In genomic region chr12:108691154-108691994, GRCh38 we compare ENCODE assay signal across 8 cellular contexts. TPM values are rescaled to one million over a fixed set of nuclear protein-coding genes. Genes with fewer than 3 reads are reported as not detected.
A peak's percentile ranks its signal among the peaks of the same experiment; 100 is the strongest.
DNase-seq lines count a peak whose midpoint lies in the region; ATAC-seq and TF ChIP-seq lines count a peak whose summit lies in the region.

No MANE protein-coding gene starts in this region.

- peak in 1 of 3 experiments; percentile 28; a peak in 3 of 6 replicates for TF ChIP-seq CTCF in HCT116 (IDR thresholded peaks at IDR 0.05 in 2 of 3, conservative IDR thresholded peaks at IDR 0.05 in 1 of 3; ENCODE audit: borderline replicate concordance in 1 of 3, insufficient read depth in 1 of 3, low read depth in 2 of 3, low read length in 2 of 3)
- peak in 2 of 3 experiments; percentile 61 to 62 for TF ChIP-seq CTCF in testis (IDR thresholded peaks at IDR 0.05)

- peak; percentile 96 for ATAC-seq in HCT116

- POLR2A ChIA-PET in HCT116 (lab: Charles Lee) = interaction anchor here (0.8 to 1.0 kb wide), 2 partner anchors 13 to 42 kb away, joined by 3 to 6 read pairs; no protein-coding TSS in a partner anchor

- WGBS in testis, 2 donors = 24 to 29% methylated on average over 13 of the region's 13 CpGs

- peak; percentile 77 for DNase-seq in GF-D8 (lab: John Stamatoyannopoulos, UW)
- DNase-seq in HCT116 (ENCODE audit: low read depth, low spot score) = peak; percentile 86
- DNase-seq in MV-4-11 (lab: John Stamatoyannopoulos, UW) = peak; percentile 94
- DNase-seq in SK-N-DZ (ENCODE audit: low spot score) = peak; percentile 99
- peak; percentile 78 for DNase-seq in activated naive CD4-positive, alpha-beta T cell treated with anti-CD3 and anti-CD28 coated beads, Interleukin-2, amount 50 U/mL, for 16 hours
- DNase-seq in globus pallidus (ENCODE audit: low spot score) = peak; percentile 99
- peak; percentile 96 for DNase-seq in occipital lobe (lab: John Stamatoyannopoulos, UW)
- peak; percentile 95 for DNase-seq in testis

- H3K4me3 ChIP-seq in HCT116 (replicated peaks in 1 of 2; ENCODE audit: low read depth in 1 of 2, low read length in 2 of 2) (peak overlapping the region in 1 of 2 experiments; percentile 18; a peak in 1 of 4 replicates), testis (no peak overlapping the region)

- H3K27ac ChIP-seq in HCT116 (ENCODE audit: low read depth, low read length) (peak overlapping the region; percentile 24; the same call in 1 of the 2 replicates), testis (peak overlapping the region; percentile 85 to 91)

- H3K4me2 ChIP-seq in HCT116 (ENCODE audit: low read length) = peak overlapping the region; percentile 65

- no peaks in the 10 kb centered on the region for H3K27me3 ChIP-seq in HCT116 (ENCODE audit: insufficient read depth, low read length)
- H3K27me3 ChIP-seq in testis = no peaks in the 10 kb centered on the region

- peaks cover 5% of the 10 kb centered on the region; the same call in 1 of the 2 replicates for H4K20me1 ChIP-seq in HCT116 (ENCODE audit: insufficient read depth)

- H3K9me3 ChIP-seq in HCT116 (ENCODE audit: control insufficient read depth in 1 of 2, insufficient read depth in 1 of 2, low read depth in 1 of 2, low read length in 2 of 2) (no peaks in the 10 kb centered on the region), testis (no peaks in the 10 kb centered on the region)

- H3K4me1 ChIP-seq in HCT116 (ENCODE audit: control insufficient read depth in 1 of 2, insufficient read depth in 2 of 2, low read length in 2 of 2) (peaks cover 36 to 42% of the 10 kb centered on the region in 2 experiments), testis (peaks cover 20% of the 10 kb centered on the region)

- H3K36me3 ChIP-seq in HCT116 (ENCODE audit: control insufficient read depth in 1 of 2, insufficient read depth in 2 of 2, low read length in 2 of 2) (no peaks in the 10 kb centered on the region), testis (ENCODE audit: low read depth, missing control alignments) (no peaks in the 10 kb centered on the region)

- no peaks in the 10 kb centered on the region for H3K9me2 ChIP-seq in HCT116 (ENCODE audit: insufficient read depth)

- RAD21 ChIA-PET in HCT116 (lab: Charles Lee; ENCODE audit: low non-redundant PET in 1 of 2, low total read pairs in 2 of 2, uncharacterized antibody in 2 of 2, unreplicated experiment in 2 of 2) = interaction anchor here in 1 of 2 experiments (0.6 kb wide), 1 partner anchor 13 kb away, joined by 4 read pairs; no protein-coding TSS in a partner anchor

- no peak overlapping the region for H2AFZ ChIP-seq in HCT116 (ENCODE audit: low read depth, low read length, poor library complexity, severe bottlenecking)

- 0 out of 2 replicates have a peak, but pooled peaks have one; percentile 16 for TF ChIP-seq RAD21 in HCT116 (IDR thresholded peaks at IDR 0.05; ENCODE audit: low read depth)

- intact Hi-C loops in HCT116 (cut with micrococcal nuclease) (loop anchor here (5.0 kb wide), 1 partner anchor 41 kb away; the partner anchor contains the start of gene CORO1C), testis (cut with DNase I; ENCODE audit: low total_unique reads) (no loop called here)

- CTCF ChIA-PET in HCT116 (lab: Charles Lee) = interaction anchor here (0.6 to 1.4 kb wide), 2 partner anchors 20 to 27 kb away, joined by 3 to 8 read pairs; no protein-coding TSS in a partner anchor

- peak overlapping the region; percentile 43 for H3K9ac ChIP-seq in HCT116 (ENCODE audit: low read length)

- BruUV-seq in HCT116 (replicated peaks; lab: Mats Ljungman, UMichigan) = no TSS peak

- H3K79me2 ChIP-seq in HCT116 (ENCODE audit: insufficient read depth, low read length) = peaks cover 80% of the 10 kb centered on the region

- no peak for TF ChIP-seq POLR2A in HCT116 (IDR thresholded peaks at IDR 0.05; ENCODE audit: borderline replicate concordance, extremely low read depth, insufficient read depth, insufficient read length)
- TF ChIP-seq POLR2A in testis (IDR thresholded peaks at IDR 0.05) = no peak

TF ChIP-seq in HCT116, 20 proteins besides CTCF, POLR2A, EP300 and RAD21 (continues in another document):
- TF ChIP-seq JUND (IDR thresholded peaks at IDR 0.05) (peak; percentile 66), CEBPB (IDR thresholded peaks at IDR 0.05; ENCODE audit: low read depth) (no peak), TCF7L2 (IDR thresholded peaks at IDR 0.05; ENCODE audit: borderline replicate concordance, extremely low read depth, insufficient read depth, insufficient read length) (no peak), ZNF274 (IDR thresholded peaks at IDR 0.05; ENCODE audit: low read depth, low read length) (no peak), SP1 (IDR thresholded peaks at IDR 0.05; ENCODE audit: low read depth) (peak; percentile 44), EZH2phosphoT487 (IDR thresholded peaks at IDR 0.05; ENCODE audit: borderline replicate concordance) (no peak), EGR1 (IDR thresholded peaks at IDR 0.05; ENCODE audit: low read depth) (no peak), POLR2AphosphoS5 (IDR thresholded peaks at IDR 0.05; ENCODE audit: low read depth, low read length) (peak; percentile 19; the same call in 1 of the 2 replicates), SRF (IDR thresholded peaks at IDR 0.05; ENCODE audit: low read depth) (peak; percentile 100), ELF1 (IDR thresholded peaks at IDR 0.05; ENCODE audit: borderline replicate concordance, low read depth) (no peak), ZBTB33 (IDR thresholded peaks at IDR 0.05; ENCODE audit: extremely low read depth, insufficient replicate concordance, low read length) (no peak), CBX3 (IDR thresholded peaks at IDR 0.05; ENCODE audit: low read depth) (no peak), SIN3A (IDR thresholded peaks at IDR 0.05; ENCODE audit: low read depth) (peak; percentile 67; the same call in 1 of the 2 replicates), YY1 (IDR thresholded peaks at IDR 0.05; ENCODE audit: extremely low read depth, insufficient replicate concordance, low read depth, low read length) (peak; percentile 13), REST (IDR thresholded peaks at IDR 0.05; ENCODE audit: low read depth) (no peak), ATF3 (IDR thresholded peaks at IDR 0.05) (no peak), FOSL1 (IDR thresholded peaks at IDR 0.05; ENCODE audit: low read depth) (peak; percentile 64), EZH2 (IDR thresholded peaks at IDR 0.05) (no peak)

RNA-seq across cellular contexts. Expression of gene CORO1C, which starts 39.9 kb away (rescaled TPM):
- total RNA-seq in HCT116 (2021; ENCODE audit: unreplicated experiment) (138 TPM), occipital lobe (166 TPM), testis (10 to 100 TPM; 57.2 to 73.4 TPM)
- 89.8 and 96.1 TPM in 2 replicates for polyA plus RNA-seq in HCT116 (2012)
- 44.5 and 45.7 TPM in 2 replicates for polyA plus RNA-seq in SK-N-DZ (2014; cell fraction: cytosol; rRNA removed)
- 21.9 and 32.1 TPM in 2 replicates for polyA plus RNA-seq in SK-N-DZ (2014; cell fraction: nucleus; rRNA removed)
- polyA plus RNA-seq in testis (ENCODE audit: insufficient read depth, low read depth, low replicate concordance) = 70.2 TPM

RNA-seq across cellular contexts. Expression of gene SELPLG, which starts 57.7 kb away (rescaled TPM):
- total RNA-seq in HCT116 (2021; ENCODE audit: unreplicated experiment) = 1.2 TPM
- polyA plus RNA-seq in HCT116 (2012) = 0.16 and 0.26 TPM in 2 replicates
- not detected in 2 replicates for polyA plus RNA-seq in SK-N-DZ (2014; cell fraction: cytosol; rRNA removed)
- polyA plus RNA-seq in SK-N-DZ (2014; cell fraction: nucleus; rRNA removed) = not detected in 2 replicates
- total RNA-seq in occipital lobe = 2.0 TPM
- 1 to 10 TPM; 1.1 to 2.7 TPM for total RNA-seq in testis
- polyA plus RNA-seq in testis (ENCODE audit: insufficient read depth, low read depth, low replicate concordance) = 10.4 TPM
